In genomic region chr3:108125550-108126071, GRCh38 we compare ENCODE assay signal across 8 cellular contexts. TPM values are rescaled to one million over a fixed set of nuclear protein-coding genes. Genes with fewer than 3 reads are reported as not detected.
A peak's percentile ranks its signal among the peaks of the same experiment; 100 is the strongest.
DNase-seq lines count a peak whose midpoint lies in the region; ATAC-seq and TF ChIP-seq lines count a peak whose summit lies in the region.

No MANE protein-coding gene starts in this region.

- H3K27ac ChIP-seq in HEK293 (ENCODE audit: extremely low read depth, low read depth, low read length) (no peak overlapping the region), lower lobe of right lung (peak overlapping the region; percentile 42)

- intact Hi-C loops in lower lobe of right lung (cut with DNase I), result no loop called here
- intact Hi-C loops in Calu3 (cut with micrococcal nuclease; ENCODE audit: unreplicated experiment), result no loop called here

- DNase-seq in NCI-H1417 (lab: John Stamatoyannopoulos, UW), result peak; percentile 80 to 99 (median 95)
- DNase-seq in activated CD4-positive, alpha-beta T cell treated with anti-CD3 and anti-CD28 coated beads, Interleukin-2, amount 50 U/mL, for 4 hours, result peak; percentile 58 to 64
- DNase-seq in lower lobe of right lung, result no peak
- DNase-seq in HT-29 (ENCODE audit: low spot score), result no peak
- DNase-seq in Calu3, result no peak
- no peak for DNase-seq in glutamatergic neuron

- H3K4me1 ChIP-seq in HEK293 (ENCODE audit: control insufficient read depth, insufficient read depth, low read length), result no peaks in the 10 kb centered on the region
- H3K4me1 ChIP-seq in lower lobe of right lung, result peaks cover 12% of the 10 kb centered on the region

- H3K27me3 Mint-ChIP-seq in Calu3 (ENCODE audit: unreplicated experiment) (no peaks in the 10 kb centered on the region), glutamatergic neuron (ENCODE audit: unreplicated experiment) (no peaks in the 10 kb centered on the region)

- no TSS peak for BruUV-seq in Calu3 (replicated peaks; lab: Mats Ljungman, UMichigan)

- no peak overlapping the region for H3K27ac Mint-ChIP-seq in Calu3 (ENCODE audit: unreplicated experiment)
- no peak overlapping the region for H3K27ac Mint-ChIP-seq in glutamatergic neuron (ENCODE audit: unreplicated experiment)

- H3K4me3 ChIP-seq in HEK293 (ENCODE audit: low read depth, low read length) (no peak overlapping the region), lower lobe of right lung (no peak overlapping the region)

- TF ChIP-seq CTCF in HEK293 (tag by site-specific recombination; IDR thresholded peaks at IDR 0.05) (no peak), lower lobe of right lung (IDR thresholded peaks at IDR 0.05) (no peak), Calu3 (IDR thresholded peaks at IDR 0.05; ENCODE audit: unreplicated experiment) (no peak), glutamatergic neuron (IDR thresholded peaks at IDR 0.05; ENCODE audit: partially characterized antibody, unreplicated experiment) (no peak)

- H3K9me3 ChIP-seq in HEK293 (ENCODE audit: control insufficient read depth, insufficient read depth, low read depth, low read length), result no peaks in the 10 kb centered on the region
- H3K9me3 ChIP-seq in lower lobe of right lung, result no peaks in the 10 kb centered on the region

- H3K4me1 Mint-ChIP-seq in Calu3 (ENCODE audit: low read depth, unreplicated experiment), result peaks cover 30% of the 10 kb centered on the region
- H3K4me1 Mint-ChIP-seq in glutamatergic neuron (ENCODE audit: low read depth, unreplicated experiment), result peaks cover 14% of the 10 kb centered on the region

- CTCF ChIA-PET in HEK293 (lab: Yijun Ruan, JAX) (interaction anchor here (0.9 kb wide), 1 partner anchor 93 kb away, joined by 3 read pairs; no protein-coding TSS in a partner anchor), Calu3 (lab: Charles Lee) (no interaction called here)

- POLR2A ChIA-PET in HEK293 (lab: Yijun Ruan, JAX), result no interaction called here

- H3K9me3 Mint-ChIP-seq in Calu3 (ENCODE audit: low read depth, unreplicated experiment) (peaks cover 5% of the 10 kb centered on the region), glutamatergic neuron (ENCODE audit: unreplicated experiment) (peaks cover 2% of the 10 kb centered on the region)

- H3K4me3 Mint-ChIP-seq in Calu3 (ENCODE audit: low read depth, unreplicated experiment) (no peak overlapping the region), glutamatergic neuron (ENCODE audit: unreplicated experiment) (no peak overlapping the region)

- H3K36me3 Mint-ChIP-seq in Calu3 (ENCODE audit: insufficient read depth, unreplicated experiment) (no peaks in the 10 kb centered on the region), glutamatergic neuron (ENCODE audit: unreplicated experiment) (no peaks in the 10 kb centered on the region)

- H3K36me3 ChIP-seq in HEK293 (ENCODE audit: control insufficient read depth in 2 of 2, insufficient read depth in 1 of 2, low read length in 2 of 2), result no peaks in the 10 kb centered on the region
- no peaks in the 10 kb centered on the region for H3K36me3 ChIP-seq in lower lobe of right lung

- H3K27me3 ChIP-seq in lower lobe of right lung (ENCODE audit: low read depth), result no peaks in the 10 kb centered on the region

- ATAC-seq in GM18498 (IDR thresholded peaks at IDR 0.05; ENCODE audit: unreplicated experiment) (peak; percentile 56), lower lobe of right lung (peak; percentile 42)

TF ChIP-seq in HEK293, 187 proteins besides CTCF, POLR2A, EP300 and RAD21:
- TF ChIP-seq ZNF341 (tag by site-specific recombination; IDR thresholded peaks at IDR 0.05; ENCODE audit: low read depth), result peak; percentile 74
- TF ChIP-seq ZIC2 (tag by site-specific recombination; IDR thresholded peaks at IDR 0.05), result peak; percentile 68
- no peak for TF ChIP-seq ZNF202 (tag by site-specific recombination; IDR thresholded peaks at IDR 0.05; ENCODE audit: borderline replicate concordance)

RNA-seq across cellular contexts. Expression of gene CD47, which starts 34.8 kb away (rescaled TPM):
- 222 TPM for total RNA-seq in lower lobe of right lung
- 39.0 and 44.1 TPM in 2 replicates for total RNA-seq in HT-29 (2014; rRNA removed; shearing (Covaris generic))
- total RNA-seq in Calu3 (2022), result 174 and 216 TPM in 2 replicates
- 507 TPM for total RNA-seq in glutamatergic neuron (ENCODE audit: unreplicated experiment)

Comparison
In these comparisons a context has a peak if more than half of its experiments do, and no peak if none do; other contexts are left out.
1. DNase-seq: peak in NCI-H1417 (3 of 3) and activated CD4-positive, alpha-beta T cell treated with anti-CD3 and anti-CD28 coated beads, Interleukin-2, amount 50 U/mL, for 4 hours (2 of 2); none in lower lobe of right lung (single experiment), HT-29 (single experiment), Calu3 (single experiment) and glutamatergic neuron (single experiment).